In the genomic region with DNA sequence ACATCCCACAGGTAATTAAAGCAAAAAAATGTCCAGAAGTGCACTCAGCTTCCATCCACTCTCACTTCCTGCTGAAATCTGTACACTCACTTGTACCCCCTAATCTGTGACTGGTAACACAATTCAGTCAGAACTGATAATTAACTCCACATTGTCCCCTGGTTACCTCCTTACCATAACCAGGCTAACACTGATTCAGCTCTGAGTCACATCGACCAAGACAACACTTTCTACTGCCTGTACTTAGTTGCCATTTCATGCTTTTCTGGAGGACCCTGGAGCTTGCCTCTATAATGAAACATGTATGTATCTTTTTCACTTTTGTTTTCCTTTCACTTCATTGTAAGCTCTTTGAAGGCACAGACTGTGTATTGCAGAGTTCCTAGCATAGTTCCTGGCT, we compare ENCODE assay signal across 1 cellular context.
TF ChIP-seq lines count a peak whose summit lies in the region.

No MANE protein-coding gene starts in this region.

TF ChIP-seq in GM12878, 131 proteins besides CTCF, POLR2A, EP300 and RAD21:
- no peak for TF ChIP-seq MXI1 (IDR thresholded peaks at IDR 0.05; ENCODE audit: low read depth, low read length)
- TF ChIP-seq PML (IDR thresholded peaks at IDR 0.05; ENCODE audit: low read length), result no peak
- TF ChIP-seq SREBF1 (IDR thresholded peaks at IDR 0.05; ENCODE audit: low read length), result no peak
- TF ChIP-seq WRNIP1 (IDR thresholded peaks at IDR 0.05; ENCODE audit: borderline replicate concordance, low read depth, low read length), result no peak
- TF ChIP-seq MYB (IDR thresholded peaks at IDR 0.05; ENCODE audit: borderline replicate concordance, low read depth, low read length), result no peak
- no peak for TF ChIP-seq ASH2L (IDR thresholded peaks at IDR 0.05; ENCODE audit: borderline replicate concordance, low read depth)
- TF ChIP-seq, protein P1, sequence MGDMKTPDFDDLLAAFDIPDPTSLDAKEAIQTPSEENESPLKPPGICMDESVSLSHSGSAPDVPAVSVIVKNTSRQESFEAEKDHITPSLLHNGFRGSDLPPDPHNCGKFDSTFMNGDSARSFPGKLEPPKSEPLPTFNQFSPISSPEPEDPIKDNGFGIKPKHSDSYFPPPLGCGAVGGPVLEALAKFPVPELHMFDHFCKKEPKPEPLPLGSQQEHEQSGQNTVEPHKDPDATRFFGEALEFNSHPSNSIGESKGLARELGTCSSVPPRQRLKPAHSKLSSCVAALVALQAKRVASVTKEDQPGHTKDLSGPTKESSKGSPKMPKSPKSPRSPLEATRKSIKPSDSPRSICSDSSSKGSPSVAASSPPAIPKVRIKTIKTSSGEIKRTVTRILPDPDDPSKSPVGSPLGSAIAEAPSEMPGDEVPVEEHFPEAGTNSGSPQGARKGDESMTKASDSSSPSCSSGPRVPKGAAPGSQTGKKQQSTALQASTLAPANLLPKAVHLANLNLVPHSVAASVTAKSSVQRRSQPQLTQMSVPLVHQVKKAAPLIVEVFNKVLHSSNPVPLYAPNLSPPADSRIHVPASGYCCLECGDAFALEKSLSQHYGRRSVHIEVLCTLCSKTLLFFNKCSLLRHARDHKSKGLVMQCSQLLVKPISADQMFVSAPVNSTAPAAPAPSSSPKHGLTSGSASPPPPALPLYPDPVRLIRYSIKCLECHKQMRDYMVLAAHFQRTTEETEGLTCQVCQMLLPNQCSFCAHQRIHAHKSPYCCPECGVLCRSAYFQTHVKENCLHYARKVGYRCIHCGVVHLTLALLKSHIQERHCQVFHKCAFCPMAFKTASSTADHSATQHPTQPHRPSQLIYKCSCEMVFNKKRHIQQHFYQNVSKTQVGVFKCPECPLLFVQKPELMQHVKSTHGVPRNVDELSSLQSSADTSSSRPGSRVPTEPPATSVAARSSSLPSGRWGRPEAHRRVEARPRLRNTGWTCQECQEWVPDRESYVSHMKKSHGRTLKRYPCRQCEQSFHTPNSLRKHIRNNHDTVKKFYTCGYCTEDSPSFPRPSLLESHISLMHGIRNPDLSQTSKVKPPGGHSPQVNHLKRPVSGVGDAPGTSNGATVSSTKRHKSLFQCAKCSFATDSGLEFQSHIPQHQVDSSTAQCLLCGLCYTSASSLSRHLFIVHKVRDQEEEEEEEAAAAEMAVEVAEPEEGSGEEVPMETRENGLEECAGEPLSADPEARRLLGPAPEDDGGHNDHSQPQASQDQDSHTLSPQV (IDR thresholded peaks at IDR 0.05), result no peak
- TF ChIP-seq GATAD2B (conservative IDR thresholded peaks at IDR 0.05; ENCODE audit: low read depth), result no peak
- TF ChIP-seq, protein P2, sequence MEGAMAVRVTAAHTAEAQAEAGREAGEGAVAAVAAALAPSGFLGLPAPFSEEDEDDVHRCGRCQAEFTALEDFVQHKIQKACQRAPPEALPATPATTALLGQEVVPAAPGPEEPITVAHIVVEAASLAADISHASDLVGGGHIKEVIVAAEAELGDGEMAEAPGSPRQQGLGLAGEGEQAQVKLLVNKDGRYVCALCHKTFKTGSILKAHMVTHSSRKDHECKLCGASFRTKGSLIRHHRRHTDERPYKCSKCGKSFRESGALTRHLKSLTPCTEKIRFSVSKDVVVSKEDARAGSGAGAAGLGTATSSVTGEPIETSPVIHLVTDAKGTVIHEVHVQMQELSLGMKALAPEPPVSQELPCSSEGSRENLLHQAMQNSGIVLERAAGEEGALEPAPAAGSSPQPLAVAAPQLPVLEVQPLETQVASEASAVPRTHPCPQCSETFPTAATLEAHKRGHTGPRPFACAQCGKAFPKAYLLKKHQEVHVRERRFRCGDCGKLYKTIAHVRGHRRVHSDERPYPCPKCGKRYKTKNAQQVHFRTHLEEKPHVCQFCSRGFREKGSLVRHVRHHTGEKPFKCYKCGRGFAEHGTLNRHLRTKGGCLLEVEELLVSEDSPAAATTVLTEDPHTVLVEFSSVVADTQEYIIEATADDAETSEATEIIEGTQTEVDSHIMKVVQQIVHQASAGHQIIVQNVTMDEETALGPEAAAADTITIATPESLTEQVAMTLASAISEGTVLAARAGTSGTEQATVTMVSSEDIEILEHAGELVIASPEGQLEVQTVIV (IDR thresholded peaks at IDR 0.05; ENCODE audit: borderline replicate concordance, partially characterized antibody), result no peak
- no peak for TF ChIP-seq CHD1 (IDR thresholded peaks at IDR 0.05; ENCODE audit: low read depth, low read length)
- TF ChIP-seq RFX5 (IDR thresholded peaks at IDR 0.05; ENCODE audit: low read depth, low read length), result no peak
- TF ChIP-seq, protein P3, sequence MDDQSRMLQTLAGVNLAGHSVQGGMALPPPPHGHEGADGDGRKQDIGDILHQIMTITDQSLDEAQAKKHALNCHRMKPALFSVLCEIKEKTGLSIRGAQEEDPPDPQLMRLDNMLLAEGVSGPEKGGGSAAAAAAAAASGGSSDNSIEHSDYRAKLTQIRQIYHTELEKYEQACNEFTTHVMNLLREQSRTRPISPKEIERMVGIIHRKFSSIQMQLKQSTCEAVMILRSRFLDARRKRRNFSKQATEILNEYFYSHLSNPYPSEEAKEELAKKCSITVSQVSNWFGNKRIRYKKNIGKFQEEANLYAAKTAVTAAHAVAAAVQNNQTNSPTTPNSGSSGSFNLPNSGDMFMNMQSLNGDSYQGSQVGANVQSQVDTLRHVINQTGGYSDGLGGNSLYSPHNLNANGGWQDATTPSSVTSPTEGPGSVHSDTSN (IDR thresholded peaks at IDR 0.05; ENCODE audit: insufficient replicate concordance, low read depth, low read length), result no peak
- TF ChIP-seq, protein P4, sequence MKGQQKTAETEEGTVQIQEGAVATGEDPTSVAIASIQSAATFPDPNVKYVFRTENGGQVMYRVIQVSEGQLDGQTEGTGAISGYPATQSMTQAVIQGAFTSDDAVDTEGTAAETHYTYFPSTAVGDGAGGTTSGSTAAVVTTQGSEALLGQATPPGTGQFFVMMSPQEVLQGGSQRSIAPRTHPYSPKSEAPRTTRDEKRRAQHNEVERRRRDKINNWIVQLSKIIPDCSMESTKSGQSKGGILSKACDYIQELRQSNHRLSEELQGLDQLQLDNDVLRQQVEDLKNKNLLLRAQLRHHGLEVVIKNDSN (IDR thresholded peaks at IDR 0.05; ENCODE audit: borderline replicate concordance, extremely low read length, insufficient read depth, low read depth, low read length), result no peak
- no peak for TF ChIP-seq NR2C2 (IDR thresholded peaks at IDR 0.05; ENCODE audit: borderline replicate concordance, control insufficient read depth, insufficient read length, low read depth)
- TF ChIP-seq FOS (IDR thresholded peaks at IDR 0.05; ENCODE audit: borderline replicate concordance, extremely low read depth, insufficient read length), result no peak
- TF ChIP-seq SMARCA5 (IDR thresholded peaks at IDR 0.05), result no peak
- TF ChIP-seq, protein P5, sequence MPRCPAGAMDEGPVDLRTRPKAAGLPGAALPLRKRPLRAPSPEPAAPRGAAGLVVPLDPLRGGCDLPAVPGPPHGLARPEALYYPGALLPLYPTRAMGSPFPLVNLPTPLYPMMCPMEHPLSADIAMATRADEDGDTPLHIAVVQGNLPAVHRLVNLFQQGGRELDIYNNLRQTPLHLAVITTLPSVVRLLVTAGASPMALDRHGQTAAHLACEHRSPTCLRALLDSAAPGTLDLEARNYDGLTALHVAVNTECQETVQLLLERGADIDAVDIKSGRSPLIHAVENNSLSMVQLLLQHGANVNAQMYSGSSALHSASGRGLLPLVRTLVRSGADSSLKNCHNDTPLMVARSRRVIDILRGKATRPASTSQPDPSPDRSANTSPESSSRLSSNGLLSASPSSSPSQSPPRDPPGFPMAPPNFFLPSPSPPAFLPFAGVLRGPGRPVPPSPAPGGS (IDR thresholded peaks at IDR 0.05; ENCODE audit: borderline replicate concordance, insufficient read depth, low read depth, low read length, poor library complexity, severe bottlenecking), result no peak
- no peak for TF ChIP-seq MEF2B (IDR thresholded peaks at IDR 0.05; ENCODE audit: partially characterized antibody, poor library complexity, severe bottlenecking)
- no peak for TF ChIP-seq KLF5 (IDR thresholded peaks at IDR 0.05; ENCODE audit: partially characterized antibody)
TF ChIP-seq in GM12878: peak in this region for 0.
